19 cellular contexts compared by ENCODE assay signal in the genomic region with DNA sequence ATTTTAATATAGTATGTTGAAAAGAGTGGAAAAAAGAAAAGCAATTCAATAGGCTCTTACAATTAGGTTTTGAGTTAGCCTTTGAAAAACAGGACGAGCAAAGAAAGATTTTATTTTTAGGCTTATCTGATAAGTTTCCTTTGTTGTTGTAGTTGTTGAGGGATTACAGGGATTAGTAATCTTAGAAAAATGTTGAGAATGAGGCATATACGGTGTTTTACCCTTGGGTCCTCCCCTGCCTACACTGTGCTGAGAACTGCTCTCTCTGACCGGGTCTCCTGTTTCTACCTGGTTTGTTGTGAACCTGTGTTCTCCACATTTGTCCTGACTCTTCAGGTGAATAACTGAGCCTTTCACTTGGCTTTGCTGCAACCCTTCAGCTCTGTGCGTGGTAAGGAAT. TPM values are rescaled to one million over a fixed set of nuclear protein-coding genes. Genes with fewer than 3 reads are reported as not detected.
DNase-seq lines count a peak whose midpoint lies in the region; ATAC-seq and TF ChIP-seq lines count a peak whose summit lies in the region.
"Had no signal": no experiment of that assay in that cellular context is flagged by ENCODE, and none has a peak within 500 bp of the region (broad histone marks: within the 10 kb centered on the region; RNA-seq: fewer than 3 reads in every experiment).

No MANE protein-coding gene starts in this region.

- no peaks in the 10 kb centered on the region for H3K9me3 Mint-ChIP-seq in CD8-positive, alpha-beta memory T cell
- H3K9me3 Mint-ChIP-seq: activated naive CD4-positive, alpha-beta T cell treated with anti-CD3 and anti-CD28 coated beads, Interleukin-2, amount 50 U/mL, for 24 hours; IgD-negative memory B cell had no signal

- H3K4me3 ChIP-seq in SK-N-SH (ENCODE audit: low read depth in 2 of 2, low read length in 1 of 2) (no peak overlapping the region), fibroblast of lung (replicated peaks in 1 of 4; ENCODE audit: control extremely low read depth in 1 of 4, insufficient read depth in 1 of 4, low read depth in 3 of 4, low read length in 4 of 4) (no peak overlapping the region), subcutaneous abdominal adipose tissue (ENCODE audit: low read depth in 1 of 5, low read length in 5 of 5) (peak overlapping the region in 2 of 5 donors; percentile 17 to 39)
- H3K4me3 ChIP-seq in CD8-positive, alpha-beta memory T cell (ENCODE audit: low read length), result no peak overlapping the region
- H3K4me3 ChIP-seq: right atrium auricular region had no signal

- H3K4me1 Mint-ChIP-seq in CD8-positive, alpha-beta memory T cell, result no peaks in the 10 kb centered on the region
- H3K4me1 Mint-ChIP-seq: activated naive CD4-positive, alpha-beta T cell treated with anti-CD3 and anti-CD28 coated beads, Interleukin-2, amount 50 U/mL, for 24 hours had no signal

- H3K36me3 ChIP-seq in SK-N-SH (replicated peaks in 1 of 2; ENCODE audit: control insufficient read depth in 1 of 2, insufficient read depth in 2 of 2, low read length in 1 of 2), result no peaks in the 10 kb centered on the region
- no peaks in the 10 kb centered on the region for H3K36me3 ChIP-seq in fibroblast of lung (ENCODE audit: control insufficient read depth, insufficient read depth, low read length)
- H3K36me3 ChIP-seq in subcutaneous abdominal adipose tissue (ENCODE audit: control insufficient read depth in 5 of 5, insufficient read depth in 5 of 5, low read length in 5 of 5), result no peaks in the 10 kb centered on the region
- H3K36me3 ChIP-seq in CD8-positive, alpha-beta memory T cell (ENCODE audit: insufficient read depth, low read length), result no peaks in the 10 kb centered on the region
- H3K36me3 ChIP-seq: right atrium auricular region had no signal

- H3K4me1 ChIP-seq in SK-N-SH (ENCODE audit: control insufficient read depth in 1 of 2, insufficient read depth in 2 of 2, low read depth in 1 of 2, low read length in 1 of 2) (peaks cover 0 to 13% of the 10 kb centered on the region in 2 experiments; a peak in 2 of 4 replicates), fibroblast of lung (ENCODE audit: control insufficient read depth, extremely low read depth, insufficient read depth, low read length) (peaks cover 3% of the 10 kb centered on the region), subcutaneous abdominal adipose tissue (ENCODE audit: control insufficient read depth in 5 of 5, insufficient read depth in 5 of 5, low read length in 5 of 5) (peaks cover 0 to 50% (median 13%) of the 10 kb centered on the region in 5 donors)
- no peaks in the 10 kb centered on the region for H3K4me1 ChIP-seq in CD8-positive, alpha-beta memory T cell (ENCODE audit: insufficient read depth, low read length)
- H3K4me1 ChIP-seq: right atrium auricular region had no signal

- CTCF ChIA-PET in SK-N-SH (lab: Yijun Ruan, JAX), result interaction anchor here (1.0 to 1.8 kb wide), 3 partner anchors 25 to 311 kb away, joined by 3 to 19 read pairs (median 4); no protein-coding TSS in a partner anchor
- CTCF ChIA-PET in CD8-positive, alpha-beta memory T cell (lab: Charles Lee), result interaction anchor here (1.0 to 1.3 kb wide), 2 partner anchors 237 to 241 kb away, joined by 3 read pairs; no protein-coding TSS in a partner anchor

- no peak for TF ChIP-seq RAD21 in SK-N-SH (IDR thresholded peaks at IDR 0.05; ENCODE audit: low read length)

- H3K27ac ChIP-seq in SK-N-SH (ENCODE audit: low read depth in 2 of 2, low read length in 1 of 2) (peak overlapping the region in 1 of 2 experiments; percentile 32; a peak in 1 of 4 replicates), fibroblast of lung (ENCODE audit: insufficient read depth, low read length) (no peak overlapping the region), subcutaneous abdominal adipose tissue (ENCODE audit: low read depth, low read length) (peak overlapping the region; percentile 11)
- H3K27ac ChIP-seq in CD8-positive, alpha-beta memory T cell (ENCODE audit: low read depth, low read length), result no peak overlapping the region
- H3K27ac ChIP-seq: C4-2B, right atrium auricular region had no signal

- TF ChIP-seq CTCF in SK-N-SH (IDR thresholded peaks at IDR 0.05), result no peak
- TF ChIP-seq CTCF in fibroblast of lung (conservative IDR thresholded peaks at IDR 0.05 in 1 of 2, IDR thresholded peaks at IDR 0.05 in 1 of 2; ENCODE audit: low read depth in 1 of 2, low read length in 2 of 2), result no peak

- H3K9me3 ChIP-seq in SK-N-SH (no peaks in the 10 kb centered on the region), fibroblast of lung (ENCODE audit: control insufficient read depth, insufficient read depth, low read depth, low read length) (no peaks in the 10 kb centered on the region), subcutaneous abdominal adipose tissue (ENCODE audit: control insufficient read depth in 5 of 5, low read length in 5 of 5) (no peaks in the 10 kb centered on the region)
- H3K9me3 ChIP-seq in CD8-positive, alpha-beta memory T cell (ENCODE audit: low read length), result no peaks in the 10 kb centered on the region
- H3K9me3 ChIP-seq: right atrium auricular region had no signal

- H3K9me2 ChIP-seq in SK-N-SH, result no peaks in the 10 kb centered on the region

- H3K36me3 Mint-ChIP-seq in CD8-positive, alpha-beta memory T cell, result no peaks in the 10 kb centered on the region
- H3K36me3 Mint-ChIP-seq: activated naive CD4-positive, alpha-beta T cell treated with anti-CD3 and anti-CD28 coated beads, Interleukin-2, amount 50 U/mL, for 24 hours; IgD-negative memory B cell had no signal

- H2AFZ ChIP-seq in SK-N-SH (ENCODE audit: low read depth) (peak overlapping the region; percentile 66; the same call in 1 of the 2 replicates), fibroblast of lung (ENCODE audit: low read length) (peak overlapping the region; percentile 22)

- WGBS in SK-N-SH (ENCODE audit: low lambda C conversion rate), result 51% methylated on average over 4 of the region's 4 CpGs

- no peaks in the 10 kb centered on the region for H4K20me1 ChIP-seq in SK-N-SH (ENCODE audit: insufficient read depth)
- H4K20me1 ChIP-seq in fibroblast of lung (ENCODE audit: control insufficient read depth, extremely low read depth, insufficient read depth, low read length), result no peaks in the 10 kb centered on the region

- no peak for ATAC-seq in HG03342 (IDR thresholded peaks at IDR 0.05; ENCODE audit: unreplicated experiment)

- H3K79me2 ChIP-seq in SK-N-SH (ENCODE audit: insufficient read depth) (no peaks in the 10 kb centered on the region), fibroblast of lung (ENCODE audit: control insufficient read depth, insufficient read depth, low read length) (no peaks in the 10 kb centered on the region)

- POLR2A ChIA-PET in SK-N-SH (lab: Yijun Ruan, JAX), result no interaction called here
- POLR2A ChIA-PET in CD8-positive, alpha-beta memory T cell (lab: Charles Lee), result no interaction called here

- H3K27me3 ChIP-seq in SK-N-SH (ENCODE audit: insufficient read depth) (no peaks in the 10 kb centered on the region), fibroblast of lung (ENCODE audit: control insufficient read depth, insufficient read depth, low read length) (no peaks in the 10 kb centered on the region), subcutaneous abdominal adipose tissue (ENCODE audit: control insufficient read depth in 5 of 5, insufficient read depth in 4 of 5, low read length in 5 of 5) (no peaks in the 10 kb centered on the region)
- peaks cover 9% of the 10 kb centered on the region for H3K27me3 ChIP-seq in CD8-positive, alpha-beta memory T cell (ENCODE audit: insufficient read depth, low read length, poor library complexity, severe bottlenecking)
- H3K27me3 ChIP-seq: right atrium auricular region had no signal

- H3K27ac Mint-ChIP-seq in CD8-positive, alpha-beta memory T cell, result peak overlapping the region in 1 of 8 donors; percentile 78
- H3K27ac Mint-ChIP-seq: activated naive CD4-positive, alpha-beta T cell treated with anti-CD3 and anti-CD28 coated beads, Interleukin-2, amount 50 U/mL, for 24 hours; IgD-negative memory B cell had no signal

- peak; percentile 37 for DNase-seq in HCEC 1CT
- no peak for DNase-seq in SK-N-SH
- peak in 1 of 2 donors; percentile 58 for DNase-seq in fibroblast of lung (ENCODE audit: low read depth in 2 of 2)
- DNase-seq in stimulated activated CD4-positive, alpha-beta T cell treated with anti-CD3 and anti-CD28 coated beads, Interleukin-4, amount 100 ng/mL, for 1 hour, result no peak
- DNase-seq in CD8-positive, alpha-beta memory T cell, result no peak
- DNase-seq: activated CD4-positive, alpha-beta T cell treated with anti-CD3 and anti-CD28 coated beads for 48 hours; caudate nucleus; midbrain; NCI-H1092 treated with DMSO at 0.1 percent for 48 hours; Right ventricle myocardium superior; stimulated activated CD4-positive, alpha-beta T cell treated with anti-CD3 and anti-CD28 coated beads, Interleukin-2, amount 100 ng/mL, for 24 hours had no signal

- H3K4me3 Mint-ChIP-seq in CD8-positive, alpha-beta memory T cell, result no peak overlapping the region
- H3K4me3 Mint-ChIP-seq: activated naive CD4-positive, alpha-beta T cell treated with anti-CD3 and anti-CD28 coated beads, Interleukin-2, amount 50 U/mL, for 24 hours; IgD-negative memory B cell had no signal

- H3F3A ChIP-seq in SK-N-SH (replicated peaks; ENCODE audit: insufficient read depth), result no peaks in the 10 kb centered on the region

- peaks cover 17 to 49% of the 10 kb centered on the region in 2 donors for H3K27me3 Mint-ChIP-seq in CD8-positive, alpha-beta memory T cell

- TF ChIP-seq EP300 in SK-N-SH (IDR thresholded peaks at IDR 0.05; ENCODE audit: borderline replicate concordance in 1 of 2, low read depth in 1 of 2, low read length in 1 of 2), result no peak

- H3K4me2 ChIP-seq in SK-N-SH (peak overlapping the region; percentile 32; the same call in 1 of the 2 replicates), fibroblast of lung (ENCODE audit: extremely low read depth, insufficient read depth, low read length) (no peak overlapping the region)

- H3K9ac ChIP-seq in SK-N-SH (no peak overlapping the region), fibroblast of lung (ENCODE audit: insufficient read depth, low read length) (no peak overlapping the region), subcutaneous abdominal adipose tissue (ENCODE audit: low read length in 5 of 5) (peak overlapping the region in 1 of 5 donors; percentile 43)

RNA-seq across cellular contexts. Expression of a gene that starts 16.7 kb away (rescaled TPM):
- polyA plus RNA-seq in SK-N-SH (2012; rRNA removed) (0.03 and 0.11 TPM in 2 replicates), fibroblast of lung (0.02 and 0.05 TPM in 2 replicates)
- polyA plus RNA-seq in SK-N-SH (2012; cell fraction: cytosol; rRNA removed), result 0.05 and 0.09 TPM in 2 replicates
- 0.07 TPM in 1 of 2 replicates, not detected in the other for polyA plus RNA-seq in SK-N-SH (2012; cell fraction: nucleus; rRNA removed)
- under 0.01 TPM in 2 replicates for total RNA-seq in fibroblast of lung
- not detected in 2 replicates for polyA plus RNA-seq in fibroblast of lung (2012)
- polyA minus RNA-seq in fibroblast of lung (ENCODE audit: low replicate concordance), result not detected in 2 replicates
- not detected for total RNA-seq in CD8-positive, alpha-beta memory T cell
- polyA plus RNA-seq in CD8-positive, alpha-beta memory T cell, result not detected
- total RNA-seq: glomerular endothelial cell had no signal
- polyA plus RNA-seq: IgD-negative memory B cell had no signal

RNA-seq across cellular contexts. Expression of a gene that starts 17.4 kb away (rescaled TPM):
- 0.38 and 0.55 TPM in 2 replicates for polyA plus RNA-seq in SK-N-SH (2012; rRNA removed)
- polyA plus RNA-seq in SK-N-SH (2012; cell fraction: cytosol; rRNA removed), result 0.41 and 0.52 TPM in 2 replicates
- polyA plus RNA-seq in SK-N-SH (2012; cell fraction: nucleus; rRNA removed), result 0.15 and 0.50 TPM in 2 replicates
- total RNA-seq in fibroblast of lung, result 4.1 and 4.4 TPM in 2 replicates
- polyA plus RNA-seq in fibroblast of lung, result 3.2 and 8.3 TPM in 2 replicates
- 2.7 and 6.4 TPM in 2 replicates for polyA plus RNA-seq in fibroblast of lung (2012)
- polyA minus RNA-seq in fibroblast of lung (ENCODE audit: low replicate concordance), result 3.1 and 3.9 TPM in 2 replicates
- total RNA-seq in CD8-positive, alpha-beta memory T cell, result not detected
- polyA plus RNA-seq in CD8-positive, alpha-beta memory T cell, result not detected
- polyA plus RNA-seq: IgD-negative memory B cell had no signal

RNA-seq across cellular contexts. Expression of a gene that starts 24.8 kb away (rescaled TPM):
- polyA plus RNA-seq in SK-N-SH (2012; rRNA removed), result not detected in 2 replicates
- polyA plus RNA-seq in SK-N-SH (2012; cell fraction: cytosol; rRNA removed), result 0.04 and 0.05 TPM in 2 replicates
- polyA plus RNA-seq in SK-N-SH (2012; cell fraction: nucleus; rRNA removed), result 0.05 TPM in 1 of 2 replicates, not detected in the other
- total RNA-seq in fibroblast of lung, result not detected in 2 replicates
- not detected in 2 replicates for polyA plus RNA-seq in fibroblast of lung
- not detected in 2 replicates for polyA plus RNA-seq in fibroblast of lung (2012)
- not detected in 2 replicates for polyA minus RNA-seq in fibroblast of lung (ENCODE audit: low replicate concordance)
- total RNA-seq in CD8-positive, alpha-beta memory T cell, result not detected
- polyA plus RNA-seq in CD8-positive, alpha-beta memory T cell, result not detected
- total RNA-seq: glomerular endothelial cell, right atrium auricular region, Right ventricle myocardium superior, temporal lobe had no signal
- polyA plus RNA-seq: IgD-negative memory B cell had no signal

RNA-seq across cellular contexts. Expression of a gene that starts 42.5 kb away (rescaled TPM):
- polyA plus RNA-seq in SK-N-SH (2012; rRNA removed) (17.7 and 18.8 TPM in 2 replicates), fibroblast of lung (53.8 and 60.3 TPM in 2 replicates)
- 24.6 and 37.6 TPM in 2 replicates for polyA plus RNA-seq in SK-N-SH (2012; cell fraction: cytosol; rRNA removed)
- 5.1 and 6.7 TPM in 2 replicates for polyA plus RNA-seq in SK-N-SH (2012; cell fraction: nucleus; rRNA removed)
- 21.1 and 22.8 TPM in 2 replicates for total RNA-seq in fibroblast of lung
- polyA plus RNA-seq in fibroblast of lung (2012), result 57.1 and 59.5 TPM in 2 replicates
- 5.6 and 7.7 TPM in 2 replicates for polyA minus RNA-seq in fibroblast of lung (ENCODE audit: low replicate concordance)
- total RNA-seq in CD8-positive, alpha-beta memory T cell, result 10 to 100 TPM; 54.6 to 56.2 TPM
- 67.8 TPM for polyA plus RNA-seq in CD8-positive, alpha-beta memory T cell
